Comparison of ENCODE assay signal across 8 cellular contexts in the genomic region with DNA sequence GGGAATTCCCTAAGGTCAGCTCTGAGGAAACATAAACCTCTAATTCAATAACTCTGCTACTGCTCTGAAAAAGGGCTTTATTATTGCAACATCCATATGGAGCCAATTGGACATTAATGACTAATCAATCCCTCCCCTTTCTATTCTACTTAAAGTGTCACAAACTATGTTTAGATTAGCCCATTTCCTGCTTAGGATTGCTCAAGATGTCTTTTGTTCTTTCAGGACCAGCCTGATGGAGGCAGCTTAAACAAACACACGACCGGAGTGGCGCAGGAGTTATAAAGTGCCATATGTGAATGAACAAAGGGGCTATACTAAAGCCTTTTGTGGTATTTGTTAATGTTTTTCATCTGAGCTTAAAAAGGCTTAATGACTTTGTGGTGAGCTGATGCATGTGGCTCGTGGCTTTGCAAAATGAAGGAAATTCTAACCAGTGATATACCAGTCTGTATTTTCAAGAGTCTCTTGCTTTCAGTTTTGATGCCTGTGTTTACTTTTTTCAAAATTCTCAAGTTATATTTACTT.
A peak's percentile ranks its signal among the peaks of the same experiment; 100 is the strongest.
DNase-seq lines count a peak whose midpoint lies in the region; ATAC-seq and TF ChIP-seq lines count a peak whose summit lies in the region.

No MANE protein-coding gene starts in this region.

- H3K9me3 ChIP-seq in HEK293 (ENCODE audit: control insufficient read depth, insufficient read depth, low read depth, low read length) (no peaks in the 10 kb centered on the region), neutrophil (no peaks in the 10 kb centered on the region), aorta (ENCODE audit: control insufficient read depth, low read length) (no peaks in the 10 kb centered on the region)

- CTCF ChIA-PET in HEK293 (lab: Yijun Ruan, JAX), result interaction anchor here (0.5 to 1.4 kb wide), 4 partner anchors 175 to 605 kb away, joined by 3 to 6 read pairs (median 5); no protein-coding TSS in a partner anchor

- no peak for ATAC-seq in aorta (ENCODE audit: low FRiP score)

- no peak overlapping the region for H3K4me3 ChIP-seq in HEK293 (ENCODE audit: low read depth, low read length)
- H3K4me3 ChIP-seq in cardiac fibroblast (replicated peaks in 1 of 2; ENCODE audit: low read depth in 2 of 2, low read length in 2 of 2), result no peak overlapping the region
- peak overlapping the region; percentile 8 to 25 for H3K4me3 ChIP-seq in neutrophil (ENCODE audit: low read depth in 1 of 2, low read length in 1 of 2)
- no peak overlapping the region for H3K4me3 ChIP-seq in aorta (ENCODE audit: low read length in 2 of 2)

- intact Hi-C loops in aorta (cut with DNase I), result no loop called here

- no peaks in the 10 kb centered on the region for H3K36me3 ChIP-seq in HEK293 (ENCODE audit: control insufficient read depth in 2 of 2, insufficient read depth in 1 of 2, low read length in 2 of 2)
- no peaks in the 10 kb centered on the region for H3K36me3 ChIP-seq in neutrophil
- no peaks in the 10 kb centered on the region for H3K36me3 ChIP-seq in aorta (ENCODE audit: control insufficient read depth in 1 of 2, insufficient read depth in 2 of 2, low read length in 1 of 2)

- H3K27ac ChIP-seq in HEK293 (ENCODE audit: extremely low read depth, low read depth, low read length), result peak overlapping the region; percentile 40; the same call in 1 of the 2 replicates
- H3K27ac ChIP-seq in neutrophil, result peak overlapping the region; percentile 61
- H3K27ac ChIP-seq in aorta (ENCODE audit: low read depth in 1 of 2, low read length in 2 of 2), result no peak overlapping the region

- no peaks in the 10 kb centered on the region for H3K27me3 ChIP-seq in neutrophil
- no peaks in the 10 kb centered on the region for H3K27me3 ChIP-seq in aorta (ENCODE audit: control insufficient read depth in 1 of 2, insufficient read depth in 2 of 2, low read length in 1 of 2)

- DNase-seq in NCI-H345 (lab: John Stamatoyannopoulos, UW) (peak; percentile 90), cardiac fibroblast (ENCODE audit: low read depth in 2 of 2) (peak; percentile 92 to 95), glomerular visceral epithelial cell (ENCODE audit: extremely low spot score) (no peak), amygdala (lab: John Stamatoyannopoulos, UW) (no peak), aorta (no peak), superior temporal gyrus (ENCODE audit: extremely low spot score) (no peak)

- TF ChIP-seq CTCF in HEK293 (tag by site-specific recombination; IDR thresholded peaks at IDR 0.05) (no peak), cardiac fibroblast (IDR thresholded peaks at IDR 0.05; ENCODE audit: low read depth, low read length) (no peak), neutrophil (IDR thresholded peaks at IDR 0.05) (no peak)

- WGBS in aorta, 2 donors, result 74 to 75% methylated on average over 4 of the region's 4 CpGs

- H3K4me1 ChIP-seq in HEK293 (ENCODE audit: control insufficient read depth, insufficient read depth, low read length) (no peaks in the 10 kb centered on the region), neutrophil (ENCODE audit: control insufficient read depth in 1 of 2, insufficient read depth in 1 of 2, low read depth in 1 of 2, low read length in 1 of 2) (peaks cover 17 to 18% of the 10 kb centered on the region in 2 experiments), aorta (ENCODE audit: control insufficient read depth in 1 of 2, insufficient read depth in 2 of 2, low read length in 2 of 2) (no peaks in the 10 kb centered on the region)

- POLR2A ChIA-PET in HEK293 (lab: Yijun Ruan, JAX), result no interaction called here

TF ChIP-seq in HEK293, 187 proteins besides CTCF, POLR2A, EP300 and RAD21 (continues in another document):
- TF ChIP-seq ZEB2 (tag by site-specific recombination; IDR thresholded peaks at IDR 0.05) (no peak), ZNF248 (tag by site-specific recombination; IDR thresholded peaks at IDR 0.05) (no peak), TCF7L2 (IDR thresholded peaks at IDR 0.05; ENCODE audit: borderline replicate concordance, low read depth, low read length) (no peak), EGR2 (tag by site-specific recombination; IDR thresholded peaks at IDR 0.05; ENCODE audit: low read depth) (no peak), SCRT2 (tag by site-specific recombination; IDR thresholded peaks at IDR 0.05) (no peak), ZNF311 (tag by site-specific recombination; IDR thresholded peaks at IDR 0.05; ENCODE audit: borderline replicate concordance) (no peak), ZNF776 (tag by site-specific recombination; IDR thresholded peaks at IDR 0.05; ENCODE audit: borderline replicate concordance) (no peak), ZNF214 (tag by site-specific recombination; IDR thresholded peaks at IDR 0.05; ENCODE audit: borderline replicate concordance) (no peak), ZNF521 (tag by site-specific recombination; IDR thresholded peaks at IDR 0.05) (no peak), ZNF626 (tag by site-specific recombination; IDR thresholded peaks at IDR 0.05) (no peak), GLI4 (tag by site-specific recombination; IDR thresholded peaks at IDR 0.05) (no peak), FEZF1 (tag by site-specific recombination; IDR thresholded peaks at IDR 0.05) (peak; percentile 83), ZNF558 (tag by site-specific recombination; IDR thresholded peaks at IDR 0.05) (no peak), MYNN (tag by site-specific recombination; IDR thresholded peaks at IDR 0.05; ENCODE audit: borderline replicate concordance) (no peak)
- TF ChIP-seq, protein P1, sequence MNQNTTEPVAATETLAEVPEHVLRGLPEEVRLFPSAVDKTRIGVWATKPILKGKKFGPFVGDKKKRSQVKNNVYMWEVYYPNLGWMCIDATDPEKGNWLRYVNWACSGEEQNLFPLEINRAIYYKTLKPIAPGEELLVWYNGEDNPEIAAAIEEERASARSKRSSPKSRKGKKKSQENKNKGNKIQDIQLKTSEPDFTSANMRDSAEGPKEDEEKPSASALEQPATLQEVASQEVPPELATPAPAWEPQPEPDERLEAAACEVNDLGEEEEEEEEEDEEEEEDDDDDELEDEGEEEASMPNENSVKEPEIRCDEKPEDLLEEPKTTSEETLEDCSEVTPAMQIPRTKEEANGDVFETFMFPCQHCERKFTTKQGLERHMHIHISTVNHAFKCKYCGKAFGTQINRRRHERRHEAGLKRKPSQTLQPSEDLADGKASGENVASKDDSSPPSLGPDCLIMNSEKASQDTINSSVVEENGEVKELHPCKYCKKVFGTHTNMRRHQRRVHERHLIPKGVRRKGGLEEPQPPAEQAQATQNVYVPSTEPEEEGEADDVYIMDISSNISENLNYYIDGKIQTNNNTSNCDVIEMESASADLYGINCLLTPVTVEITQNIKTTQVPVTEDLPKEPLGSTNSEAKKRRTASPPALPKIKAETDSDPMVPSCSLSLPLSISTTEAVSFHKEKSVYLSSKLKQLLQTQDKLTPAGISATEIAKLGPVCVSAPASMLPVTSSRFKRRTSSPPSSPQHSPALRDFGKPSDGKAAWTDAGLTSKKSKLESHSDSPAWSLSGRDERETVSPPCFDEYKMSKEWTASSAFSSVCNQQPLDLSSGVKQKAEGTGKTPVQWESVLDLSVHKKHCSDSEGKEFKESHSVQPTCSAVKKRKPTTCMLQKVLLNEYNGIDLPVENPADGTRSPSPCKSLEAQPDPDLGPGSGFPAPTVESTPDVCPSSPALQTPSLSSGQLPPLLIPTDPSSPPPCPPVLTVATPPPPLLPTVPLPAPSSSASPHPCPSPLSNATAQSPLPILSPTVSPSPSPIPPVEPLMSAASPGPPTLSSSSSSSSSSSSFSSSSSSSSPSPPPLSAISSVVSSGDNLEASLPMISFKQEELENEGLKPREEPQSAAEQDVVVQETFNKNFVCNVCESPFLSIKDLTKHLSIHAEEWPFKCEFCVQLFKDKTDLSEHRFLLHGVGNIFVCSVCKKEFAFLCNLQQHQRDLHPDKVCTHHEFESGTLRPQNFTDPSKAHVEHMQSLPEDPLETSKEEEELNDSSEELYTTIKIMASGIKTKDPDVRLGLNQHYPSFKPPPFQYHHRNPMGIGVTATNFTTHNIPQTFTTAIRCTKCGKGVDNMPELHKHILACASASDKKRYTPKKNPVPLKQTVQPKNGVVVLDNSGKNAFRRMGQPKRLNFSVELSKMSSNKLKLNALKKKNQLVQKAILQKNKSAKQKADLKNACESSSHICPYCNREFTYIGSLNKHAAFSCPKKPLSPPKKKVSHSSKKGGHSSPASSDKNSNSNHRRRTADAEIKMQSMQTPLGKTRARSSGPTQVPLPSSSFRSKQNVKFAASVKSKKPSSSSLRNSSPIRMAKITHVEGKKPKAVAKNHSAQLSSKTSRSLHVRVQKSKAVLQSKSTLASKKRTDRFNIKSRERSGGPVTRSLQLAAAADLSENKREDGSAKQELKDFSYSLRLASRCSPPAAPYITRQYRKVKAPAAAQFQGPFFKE (tag by site-specific recombination; IDR thresholded peaks at IDR 0.05; ENCODE audit: borderline replicate concordance), result no peak
- TF ChIP-seq, protein P2, sequence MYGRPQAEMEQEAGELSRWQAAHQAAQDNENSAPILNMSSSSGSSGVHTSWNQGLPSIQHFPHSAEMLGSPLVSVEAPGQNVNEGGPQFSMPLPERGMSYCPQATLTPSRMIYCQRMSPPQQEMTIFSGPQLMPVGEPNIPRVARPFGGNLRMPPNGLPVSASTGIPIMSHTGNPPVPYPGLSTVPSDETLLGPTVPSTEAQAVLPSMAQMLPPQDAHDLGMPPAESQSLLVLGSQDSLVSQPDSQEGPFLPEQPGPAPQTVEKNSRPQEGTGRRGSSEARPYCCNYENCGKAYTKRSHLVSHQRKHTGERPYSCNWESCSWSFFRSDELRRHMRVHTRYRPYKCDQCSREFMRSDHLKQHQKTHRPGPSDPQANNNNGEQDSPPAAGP (tag by site-specific recombination; IDR thresholded peaks at IDR 0.05), result no peak

Comparison
In these comparisons a context has a peak if more than half of its experiments do, and no peak if none do; other contexts are left out.
1. H3K27ac ChIP-seq: peak in HEK293 (single experiment) and neutrophil (single experiment); none in aorta (0 of 2).
2. H3K4me3 ChIP-seq: peak in neutrophil (2 of 2); none in HEK293 (single experiment), cardiac fibroblast (0 of 2) and aorta (0 of 2).
3. DNase-seq: peak in NCI-H345 (single experiment) and cardiac fibroblast (2 of 2); none in glomerular visceral epithelial cell (single experiment), amygdala (0 of 56), aorta (0 of 2) and superior temporal gyrus (single experiment).